In the genomic region with DNA sequence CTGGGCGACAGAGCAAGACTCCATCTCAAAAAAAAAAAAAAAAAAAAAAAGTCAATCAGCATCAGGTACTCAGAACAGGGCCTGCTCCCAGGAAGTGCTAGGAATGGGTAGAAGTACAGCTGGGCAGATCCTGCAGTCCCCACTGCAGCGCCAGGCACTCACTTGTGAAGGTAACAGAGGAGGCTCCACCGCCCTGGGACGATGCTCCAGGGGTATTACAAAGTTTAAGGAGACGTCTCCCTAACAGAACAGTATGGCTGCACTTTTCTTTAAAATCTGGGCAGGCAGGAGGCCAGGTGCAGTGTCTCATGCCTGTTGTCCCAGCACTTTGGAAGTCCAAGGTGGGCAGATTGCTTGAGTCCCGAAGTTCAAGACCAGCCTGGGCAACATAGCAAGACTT, we compare ENCODE assay signal across 19 cellular contexts.
DNase-seq lines count a peak whose midpoint lies in the region; ATAC-seq and TF ChIP-seq lines count a peak whose summit lies in the region.
"Had no signal": no experiment of that assay in that cellular context is flagged by ENCODE, and none has a peak within 500 bp of the region (broad histone marks: within the 10 kb centered on the region; RNA-seq: fewer than 3 reads in every experiment).

No MANE protein-coding gene starts in this region.

- TF ChIP-seq CTCF in psoas muscle (IDR thresholded peaks at IDR 0.05) = no peak

- H3K36me3 ChIP-seq in psoas muscle (ENCODE audit: insufficient read depth in 1 of 2, low read depth in 1 of 2) = no peaks in the 10 kb centered on the region
- H3K36me3 ChIP-seq: BLaER1 had no signal

- WGBS in psoas muscle, 3 donors = 84 to 95% (median 92%) methylated on average over 5 to 6 of the region's 6 CpGs

- peaks cover 0 to 9% (median 0%) of the 10 kb centered on the region in 3 donors for H3K27me3 ChIP-seq in psoas muscle (ENCODE audit: insufficient read depth in 3 of 3, low read length in 2 of 3)
- H3K27me3 ChIP-seq: BLaER1 had no signal

- ATAC-seq in sciatic nerve (no peak), psoas muscle (no peak)
- ATAC-seq: GM12878, HCT116, HepG2 had no signal

- H3K9me3 ChIP-seq in psoas muscle = no peaks in the 10 kb centered on the region
- H3K9me3 ChIP-seq: BLaER1 had no signal

- H3K27ac ChIP-seq in psoas muscle = no peak overlapping the region
- H3K27ac ChIP-seq: BLaER1, GM23248 had no signal

- H3K4me3 ChIP-seq in psoas muscle = no peak overlapping the region
- H3K4me3 ChIP-seq: BLaER1, GM12878, GM23248 had no signal

- intact Hi-C loops in sciatic nerve (cut with DNase I) (no loop called here), psoas muscle (cut with DNase I) (no loop called here)

- peak; percentile 33 for DNase-seq in activated effector memory CD4-positive, alpha-beta T cell treated with anti-CD3 and anti-CD28 coated beads, Interleukin-2, amount 50 U/mL, for 16 hours
- no peak for DNase-seq in activated effector memory CD4-positive, alpha-beta T cell treated with Interleukin-2 at 50 U/mL for 16 hours
- DNase-seq in islet precursor cell (peak; percentile 19), sciatic nerve (ENCODE audit: low spot score) (peak; percentile 45), NCI-H2171 (lab: John Stamatoyannopoulos, UW) (no peak), HuH-7 (ENCODE audit: low spot score) (no peak), psoas muscle (no peak), DMS153 treated with DMSO at 0.1 percent for 48 hours (lab: John Stamatoyannopoulos, UW; ENCODE audit: unreplicated experiment) (no peak)
- DNase-seq: 8988T; CD4-positive, alpha-beta memory T cell; DMS153; DMS79 treated with DMSO at 0.1 percent for 48 hours; GM23248; H7; HFFc6 had no signal

- H3K4me1 ChIP-seq in psoas muscle = no peaks in the 10 kb centered on the region
- H3K4me1 ChIP-seq: BLaER1 had no signal

Comparison
In these comparisons a context has a peak if more than half of its experiments do, and no peak if none do; other contexts are left out.
1. DNase-seq: peak in activated effector memory CD4-positive, alpha-beta T cell treated with anti-CD3 and anti-CD28 coated beads, Interleukin-2, amount 50 U/mL, for 16 hours (single experiment), islet precursor cell (single experiment) and sciatic nerve (single experiment); none in activated effector memory CD4-positive, alpha-beta T cell treated with Interleukin-2 at 50 U/mL for 16 hours (single experiment), NCI-H2171 (single experiment), HuH-7 (single experiment), psoas muscle (0 of 2) and DMS153 treated with DMSO at 0.1 percent for 48 hours (single experiment).